In genomic region chr3:114460459-114460858, GRCh38 we compare ENCODE assay signal across 12 cellular contexts.
DNase-seq lines count a peak whose midpoint lies in the region; ATAC-seq and TF ChIP-seq lines count a peak whose summit lies in the region.
"Had no signal": no experiment of that assay in that cellular context is flagged by ENCODE, and none has a peak within 500 bp of the region (broad histone marks: within the 10 kb centered on the region; RNA-seq: fewer than 3 reads in every experiment).

No MANE protein-coding gene starts in this region.

- no peak overlapping the region for H3K27ac ChIP-seq in testis

- H3K4me1 ChIP-seq in testis, result no peaks in the 10 kb centered on the region

- H3K4me3 ChIP-seq in testis, result no peak overlapping the region

- TF ChIP-seq CTCF in testis (IDR thresholded peaks at IDR 0.05), result no peak

- ATAC-seq in GM18505 (IDR thresholded peaks at IDR 0.05; ENCODE audit: unreplicated experiment) (peak; percentile 41), GM19455 (IDR thresholded peaks at IDR 0.05; ENCODE audit: unreplicated experiment) (peak; percentile 46), HG02763 (IDR thresholded peaks at IDR 0.05; ENCODE audit: unreplicated experiment) (peak; percentile 41), HG03460 (IDR thresholded peaks at IDR 0.05; ENCODE audit: unreplicated experiment) (peak; percentile 57)
- ATAC-seq: activated T-cell treated with anti-CD3 and anti-CD28 coated beads, Interleukin-2, amount 50 U/mL, for 72 hours had no signal

- DNase-seq in activated T-cell treated with anti-CD3 and anti-CD28 coated beads, Interleukin-2, amount 50 U/mL, for 1 hour, result no peak
- DNase-seq in testis (no peak), mucosa of gallbladder (ENCODE audit: low spot score) (no peak), superior temporal gyrus (ENCODE audit: extremely low spot score) (no peak)
- DNase-seq: activated T-cell treated with anti-CD3 and anti-CD28 coated beads, Interleukin-2, amount 50 U/mL, for 72 hours; cortex of kidney; midbrain; NCI-H2029 had no signal

- no peaks in the 10 kb centered on the region for H3K27me3 ChIP-seq in testis

- no peaks in the 10 kb centered on the region for H3K36me3 ChIP-seq in testis (ENCODE audit: low read depth, missing control alignments)

- H3K9me3 ChIP-seq in testis, result no peaks in the 10 kb centered on the region

- intact Hi-C loops in testis (cut with DNase I; ENCODE audit: low total_unique reads), result no loop called here

- TF ChIP-seq POLR2A in GM18505 (IDR thresholded peaks at IDR 0.05; ENCODE audit: borderline replicate concordance, extremely low read depth, insufficient read depth, insufficient read length) (no peak), testis (IDR thresholded peaks at IDR 0.05) (no peak)

- WGBS in testis, 2 donors, result 95% methylated on average over 1 of the region's 1 CpG
